8 cellular contexts compared by ENCODE assay signal in genomic region chr12:4969405-4969804, GRCh38. TPM values are rescaled to one million over a fixed set of nuclear protein-coding genes. Genes with fewer than 3 reads are reported as not detected.
"Had no signal": no experiment of that assay in that cellular context is flagged by ENCODE, and none has a peak within 500 bp of the region (broad histone marks: within the 10 kb centered on the region; RNA-seq: fewer than 3 reads in every experiment).

No MANE protein-coding gene starts in this region.

- FAIRE-seq: G401.6, GM12891, GM12892, GM18507, GM19239 had no signal

- DNase-seq: GDM1, GF-D8 had no signal

RNA-seq across cellular contexts. Expression of gene KCNA1, which starts 59.7 kb away (rescaled TPM):
- total RNA-seq: G401 had no signal
